6 cellular contexts compared by ENCODE assay signal in genomic region chr4:57548856-57549255, GRCh38.
"Had no signal": no experiment of that assay in that cellular context is flagged by ENCODE, and none has a peak within 500 bp of the region (broad histone marks: within the 10 kb centered on the region; RNA-seq: fewer than 3 reads in every experiment).

No MANE protein-coding gene starts in this region.

- FAIRE-seq: HepG2, HTR-8/SVneo, K562 had no signal

- H3K27ac ChIP-seq: HL-60 had no signal

- DNase-seq: IMR-90, KBM-7 had no signal

- H3K4me3 ChIP-seq: K562 had no signal

- ATAC-seq: HepG2, K562 had no signal
